2 cellular contexts compared by ENCODE assay signal in the genomic region with DNA sequence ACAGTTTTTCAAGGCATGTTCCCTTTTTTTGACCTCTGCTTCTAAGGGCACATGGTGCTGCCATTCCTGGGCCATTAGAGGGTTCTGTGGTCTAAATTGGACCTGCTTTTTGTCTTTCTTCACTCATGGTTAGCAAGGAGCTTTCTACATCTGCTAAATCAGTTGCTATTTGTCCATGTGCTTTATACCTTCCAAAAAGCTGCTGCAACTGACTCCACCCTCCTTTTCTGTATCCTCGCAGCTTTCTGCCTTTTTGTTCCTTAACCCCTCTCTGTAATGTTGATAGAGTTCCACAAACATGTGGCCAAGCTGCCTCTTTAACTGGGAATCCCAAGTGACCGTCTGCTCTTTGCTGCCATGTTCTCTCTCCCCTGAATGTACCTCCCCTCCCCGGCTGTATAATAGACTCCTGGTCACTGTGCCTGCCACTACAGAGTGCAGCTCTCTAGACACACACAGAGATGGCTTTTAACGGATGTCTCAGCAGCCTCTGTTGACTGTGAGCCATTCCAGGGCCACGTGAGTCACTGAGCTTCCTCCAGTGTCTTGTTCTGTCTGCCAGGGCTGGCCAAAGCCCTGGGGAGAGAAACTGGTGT.
TF ChIP-seq lines count a peak whose summit lies in the region.

No MANE protein-coding gene starts in this region.

TF ChIP-seq in GM23338, 12 proteins besides CTCF, POLR2A, EP300 and RAD21 (continued from another document):
- TF ChIP-seq ZNF114 (CRISPR knock-in tag; IDR thresholded peaks at IDR 0.05) (no peak), ZNF331 (CRISPR knock-in tag; IDR thresholded peaks at IDR 0.05; ENCODE audit: low read depth) (no peak), NANOG (IDR thresholded peaks at IDR 0.05; ENCODE audit: borderline replicate concordance) (no peak), CREB1 (CRISPR knock-in tag; IDR thresholded peaks at IDR 0.05; ENCODE audit: low read depth) (no peak), STAT1 (IDR thresholded peaks at IDR 0.05; ENCODE audit: unreplicated experiment) (no peak), JUNB (IDR thresholded peaks at IDR 0.05; ENCODE audit: unreplicated experiment) (no peak), EZH2 (IDR thresholded peaks at IDR 0.05; ENCODE audit: low read depth, unreplicated experiment) (no peak)
- TF ChIP-seq, protein P1, sequence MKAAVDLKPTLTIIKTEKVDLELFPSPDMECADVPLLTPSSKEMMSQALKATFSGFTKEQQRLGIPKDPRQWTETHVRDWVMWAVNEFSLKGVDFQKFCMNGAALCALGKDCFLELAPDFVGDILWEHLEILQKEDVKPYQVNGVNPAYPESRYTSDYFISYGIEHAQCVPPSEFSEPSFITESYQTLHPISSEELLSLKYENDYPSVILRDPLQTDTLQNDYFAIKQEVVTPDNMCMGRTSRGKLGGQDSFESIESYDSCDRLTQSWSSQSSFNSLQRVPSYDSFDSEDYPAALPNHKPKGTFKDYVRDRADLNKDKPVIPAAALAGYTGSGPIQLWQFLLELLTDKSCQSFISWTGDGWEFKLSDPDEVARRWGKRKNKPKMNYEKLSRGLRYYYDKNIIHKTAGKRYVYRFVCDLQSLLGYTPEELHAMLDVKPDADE (IDR thresholded peaks at IDR 0.05): no peak
- TF ChIP-seq, protein P2, sequence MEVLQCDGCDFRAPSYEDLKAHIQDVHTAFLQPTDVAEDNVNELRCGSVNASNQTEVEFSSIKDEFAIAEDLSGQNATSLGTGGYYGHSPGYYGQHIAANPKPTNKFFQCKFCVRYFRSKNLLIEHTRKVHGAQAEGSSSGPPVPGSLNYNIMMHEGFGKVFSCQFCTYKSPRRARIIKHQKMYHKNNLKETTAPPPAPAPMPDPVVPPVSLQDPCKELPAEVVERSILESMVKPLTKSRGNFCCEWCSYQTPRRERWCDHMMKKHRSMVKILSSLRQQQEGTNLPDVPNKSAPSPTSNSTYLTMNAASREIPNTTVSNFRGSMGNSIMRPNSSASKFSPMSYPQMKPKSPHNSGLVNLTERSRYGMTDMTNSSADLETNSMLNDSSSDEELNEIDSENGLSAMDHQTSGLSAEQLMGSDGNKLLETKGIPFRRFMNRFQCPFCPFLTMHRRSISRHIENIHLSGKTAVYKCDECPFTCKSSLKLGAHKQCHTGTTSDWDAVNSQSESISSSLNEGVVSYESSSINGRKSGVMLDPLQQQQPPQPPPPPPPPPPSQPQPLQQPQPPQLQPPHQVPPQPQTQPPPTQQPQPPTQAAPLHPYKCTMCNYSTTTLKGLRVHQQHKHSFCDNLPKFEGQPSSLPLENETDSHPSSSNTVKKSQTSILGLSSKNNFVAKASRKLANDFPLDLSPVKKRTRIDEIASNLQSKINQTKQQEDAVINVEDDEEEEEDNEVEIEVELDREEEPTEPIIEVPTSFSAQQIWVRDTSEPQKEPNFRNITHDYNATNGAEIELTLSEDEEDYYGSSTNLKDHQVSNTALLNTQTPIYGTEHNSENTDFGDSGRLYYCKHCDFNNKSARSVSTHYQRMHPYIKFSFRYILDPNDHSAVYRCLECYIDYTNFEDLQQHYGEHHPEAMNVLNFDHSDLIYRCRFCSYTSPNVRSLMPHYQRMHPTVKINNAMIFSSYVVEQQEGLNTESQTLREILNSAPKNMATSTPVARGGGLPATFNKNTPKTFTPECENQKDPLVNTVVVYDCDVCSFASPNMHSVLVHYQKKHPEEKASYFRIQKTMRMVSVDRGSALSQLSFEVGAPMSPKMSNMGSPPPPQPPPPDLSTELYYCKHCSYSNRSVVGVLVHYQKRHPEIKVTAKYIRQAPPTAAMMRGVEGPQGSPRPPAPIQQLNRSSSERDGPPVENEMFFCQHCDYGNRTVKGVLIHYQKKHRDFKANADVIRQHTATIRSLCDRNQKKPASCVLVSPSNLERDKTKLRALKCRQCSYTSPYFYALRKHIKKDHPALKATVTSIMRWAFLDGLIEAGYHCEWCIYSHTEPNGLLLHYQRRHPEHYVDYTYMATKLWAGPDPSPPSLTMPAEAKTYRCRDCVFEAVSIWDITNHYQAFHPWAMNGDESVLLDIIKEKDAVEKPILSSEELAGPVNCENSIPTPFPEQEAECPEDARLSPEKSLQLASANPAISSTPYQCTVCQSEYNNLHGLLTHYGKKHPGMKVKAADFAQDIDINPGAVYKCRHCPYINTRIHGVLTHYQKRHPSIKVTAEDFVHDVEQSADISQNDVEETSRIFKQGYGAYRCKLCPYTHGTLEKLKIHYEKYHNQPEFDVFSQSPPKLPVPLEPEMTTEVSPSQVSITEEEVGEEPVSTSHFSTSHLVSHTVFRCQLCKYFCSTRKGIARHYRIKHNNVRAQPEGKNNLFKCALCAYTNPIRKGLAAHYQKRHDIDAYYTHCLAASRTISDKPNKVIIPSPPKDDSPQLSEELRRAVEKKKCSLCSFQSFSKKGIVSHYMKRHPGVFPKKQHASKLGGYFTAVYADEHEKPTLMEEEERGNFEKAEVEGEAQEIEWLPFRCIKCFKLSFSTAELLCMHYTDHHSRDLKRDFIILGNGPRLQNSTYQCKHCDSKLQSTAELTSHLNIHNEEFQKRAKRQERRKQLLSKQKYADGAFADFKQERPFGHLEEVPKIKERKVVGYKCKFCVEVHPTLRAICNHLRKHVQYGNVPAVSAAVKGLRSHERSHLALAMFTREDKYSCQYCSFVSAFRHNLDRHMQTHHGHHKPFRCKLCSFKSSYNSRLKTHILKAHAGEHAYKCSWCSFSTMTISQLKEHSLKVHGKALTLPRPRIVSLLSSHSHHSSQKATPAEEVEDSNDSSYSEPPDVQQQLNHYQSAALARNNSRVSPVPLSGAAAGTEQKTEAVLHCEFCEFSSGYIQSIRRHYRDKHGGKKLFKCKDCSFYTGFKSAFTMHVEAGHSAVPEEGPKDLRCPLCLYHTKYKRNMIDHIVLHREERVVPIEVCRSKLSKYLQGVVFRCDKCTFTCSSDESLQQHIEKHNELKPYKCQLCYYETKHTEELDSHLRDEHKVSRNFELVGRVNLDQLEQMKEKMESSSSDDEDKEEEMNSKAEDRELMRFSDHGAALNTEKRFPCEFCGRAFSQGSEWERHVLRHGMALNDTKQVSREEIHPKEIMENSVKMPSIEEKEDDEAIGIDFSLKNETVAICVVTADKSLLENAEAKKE (CRISPR knock-in tag; IDR thresholded peaks at IDR 0.05): no peak
TF ChIP-seq in GM23338: peak in this region for 0.

TF ChIP-seq in WTC11, 78 proteins besides CTCF, POLR2A, EP300 and RAD21 (continued from another document):
- TF ChIP-seq, protein P3, sequence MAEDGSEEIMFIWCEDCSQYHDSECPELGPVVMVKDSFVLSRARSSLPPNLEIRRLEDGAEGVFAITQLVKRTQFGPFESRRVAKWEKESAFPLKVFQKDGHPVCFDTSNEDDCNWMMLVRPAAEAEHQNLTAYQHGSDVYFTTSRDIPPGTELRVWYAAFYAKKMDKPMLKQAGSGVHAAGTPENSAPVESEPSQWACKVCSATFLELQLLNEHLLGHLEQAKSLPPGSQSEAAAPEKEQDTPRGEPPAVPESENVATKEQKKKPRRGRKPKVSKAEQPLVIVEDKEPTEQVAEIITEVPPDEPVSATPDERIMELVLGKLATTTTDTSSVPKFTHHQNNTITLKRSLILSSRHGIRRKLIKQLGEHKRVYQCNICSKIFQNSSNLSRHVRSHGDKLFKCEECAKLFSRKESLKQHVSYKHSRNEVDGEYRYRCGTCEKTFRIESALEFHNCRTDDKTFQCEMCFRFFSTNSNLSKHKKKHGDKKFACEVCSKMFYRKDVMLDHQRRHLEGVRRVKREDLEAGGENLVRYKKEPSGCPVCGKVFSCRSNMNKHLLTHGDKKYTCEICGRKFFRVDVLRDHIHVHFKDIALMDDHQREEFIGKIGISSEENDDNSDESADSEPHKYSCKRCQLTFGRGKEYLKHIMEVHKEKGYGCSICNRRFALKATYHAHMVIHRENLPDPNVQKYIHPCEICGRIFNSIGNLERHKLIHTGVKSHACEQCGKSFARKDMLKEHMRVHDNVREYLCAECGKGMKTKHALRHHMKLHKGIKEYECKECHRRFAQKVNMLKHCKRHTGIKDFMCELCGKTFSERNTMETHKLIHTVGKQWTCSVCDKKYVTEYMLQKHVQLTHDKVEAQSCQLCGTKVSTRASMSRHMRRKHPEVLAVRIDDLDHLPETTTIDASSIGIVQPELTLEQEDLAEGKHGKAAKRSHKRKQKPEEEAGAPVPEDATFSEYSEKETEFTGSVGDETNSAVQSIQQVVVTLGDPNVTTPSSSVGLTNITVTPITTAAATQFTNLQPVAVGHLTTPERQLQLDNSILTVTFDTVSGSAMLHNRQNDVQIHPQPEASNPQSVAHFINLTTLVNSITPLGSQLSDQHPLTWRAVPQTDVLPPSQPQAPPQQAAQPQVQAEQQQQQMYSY (CRISPR knock-in tag; IDR thresholded peaks at IDR 0.05): no peak
- TF ChIP-seq, protein P4, sequence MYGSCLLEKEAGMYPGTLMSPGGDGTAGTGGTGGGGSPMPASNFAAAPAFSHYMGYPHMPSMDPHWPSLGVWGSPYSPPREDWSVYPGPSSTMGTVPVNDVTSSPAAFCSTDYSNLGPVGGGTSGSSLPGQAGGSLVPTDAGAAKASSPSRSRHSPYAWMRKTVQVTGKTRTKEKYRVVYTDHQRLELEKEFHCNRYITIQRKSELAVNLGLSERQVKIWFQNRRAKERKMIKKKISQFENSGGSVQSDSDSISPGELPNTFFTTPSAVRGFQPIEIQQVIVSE (CRISPR knock-in tag; IDR thresholded peaks at IDR 0.05; ENCODE audit: borderline replicate concordance): no peak
- TF ChIP-seq JAZF1 (CRISPR knock-in tag; IDR thresholded peaks at IDR 0.05) (no peak), NFATC4 (CRISPR knock-in tag; IDR thresholded peaks at IDR 0.05) (no peak), ZBTB21 (CRISPR knock-in tag; IDR thresholded peaks at IDR 0.05; ENCODE audit: borderline replicate concordance) (no peak), NFE2L1 (CRISPR knock-in tag; IDR thresholded peaks at IDR 0.05) (no peak), SP1 (CRISPR knock-in tag; conservative IDR thresholded peaks at IDR 0.05) (no peak), MXD4 (CRISPR knock-in tag; IDR thresholded peaks at IDR 0.05; ENCODE audit: borderline replicate concordance) (no peak)
- TF ChIP-seq, protein P5, sequence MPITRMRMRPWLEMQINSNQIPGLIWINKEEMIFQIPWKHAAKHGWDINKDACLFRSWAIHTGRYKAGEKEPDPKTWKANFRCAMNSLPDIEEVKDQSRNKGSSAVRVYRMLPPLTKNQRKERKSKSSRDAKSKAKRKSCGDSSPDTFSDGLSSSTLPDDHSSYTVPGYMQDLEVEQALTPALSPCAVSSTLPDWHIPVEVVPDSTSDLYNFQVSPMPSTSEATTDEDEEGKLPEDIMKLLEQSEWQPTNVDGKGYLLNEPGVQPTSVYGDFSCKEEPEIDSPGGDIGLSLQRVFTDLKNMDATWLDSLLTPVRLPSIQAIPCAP (CRISPR knock-in tag; IDR thresholded peaks at IDR 0.05): no peak
TF ChIP-seq in WTC11: peak in this region for 0.
